25 cellular contexts compared by ENCODE assay signal in genomic region chr1:160112370-160112769, GRCh38. TPM values are rescaled to one million over a fixed set of nuclear protein-coding genes. Genes with fewer than 3 reads are reported as not detected.
DNase-seq lines count a peak whose midpoint lies in the region; ATAC-seq and TF ChIP-seq lines count a peak whose summit lies in the region.
"Had no signal": no experiment of that assay in that cellular context is flagged by ENCODE, and none has a peak within 500 bp of the region (broad histone marks: within the 10 kb centered on the region; RNA-seq: fewer than 3 reads in every experiment).

No MANE protein-coding gene starts in this region.

- peaks cover 70% of the 10 kb centered on the region for H3K4me1 ChIP-seq in BLaER1
- H3K4me1 ChIP-seq in ovary (ENCODE audit: insufficient read depth), result peaks cover 20% of the 10 kb centered on the region

- no peak for TF ChIP-seq POLR2A in ovary (IDR thresholded peaks at IDR 0.05)

- WGBS in ovary, 3 donors, result 42 to 57% (median 51%) methylated on average over 11 of the region's 11 CpGs

- H3K4me2 ChIP-seq in BLaER1, result peak overlapping the region; percentile 70

- H3K9me3 ChIP-seq in BLaER1 (no peaks in the 10 kb centered on the region), ovary (no peaks in the 10 kb centered on the region)
- H3K9me3 ChIP-seq: vagina had no signal

- no peaks in the 10 kb centered on the region for H3K27me3 ChIP-seq in BLaER1
- no peaks in the 10 kb centered on the region for H3K27me3 ChIP-seq in ovary
- H3K27me3 ChIP-seq: vagina had no signal

- no peaks in the 10 kb centered on the region for H4K20me1 ChIP-seq in BLaER1

- intact Hi-C loops in ovary (cut with DNase I), result loop anchor here in 1 of 4 donors (10.0 kb wide), 1 partner anchor 82 kb away; the partner anchor contains the start of gene CASQ1

- ATAC-seq in GM18517 (IDR thresholded peaks at IDR 0.05; ENCODE audit: unreplicated experiment), result no peak
- ATAC-seq in HG02938 (IDR thresholded peaks at IDR 0.05; ENCODE audit: unreplicated experiment), result no peak
- ATAC-seq: activated T-helper 17 cell treated with anti-CD3 and anti-CD28 coated beads, Interleukin-2, amount 50 U/mL, for 72 hours; CD8-positive, alpha-beta T cell; SK-N-SH treated with all-trans-retinoic acid at 6 μM for 48 hours had no signal

- H3K4me3 ChIP-seq in BLaER1 (no peak overlapping the region), fibroblast of mammary gland (ENCODE audit: control insufficient read depth, low read depth, low read length) (no peak overlapping the region), ovary (no peak overlapping the region)
- H3K4me3 ChIP-seq: vagina had no signal

- H3K36me3 ChIP-seq in BLaER1 (no peaks in the 10 kb centered on the region), ovary (no peaks in the 10 kb centered on the region)
- H3K36me3 ChIP-seq: brain microvascular endothelial cell, vagina had no signal

- DNase-seq in NCI-H2171 treated with DMSO at 0.1 percent for 48 hours (lab: John Stamatoyannopoulos, UW), result peak; percentile 52
- DNase-seq in fibroblast of mammary gland (ENCODE audit: low read depth), result peak; percentile 26
- DNase-seq in ovary, result peak; percentile 42 to 77 (median 48)
- DNase-seq in activated naive CD4-positive, alpha-beta T cell treated with anti-CD3 and anti-CD28 coated beads, Interleukin-2, amount 50 U/mL, for 16 hours, result no peak
- DNase-seq: activated CD8-positive, alpha-beta memory T cell treated with anti-CD3 and anti-CD28 coated beads, Interleukin-2, amount 50 U/mL, for 4 hours; brain microvascular endothelial cell; CD8-positive, alpha-beta T cell; cortex of kidney; DMS153; H9; NCI-H1105 treated with DMSO at 0.1 percent for 48 hours; NCI-H2081; NCI-H510A; RPMI8226; stimulated activated CD4-positive, alpha-beta T cell treated with anti-CD3 and anti-CD28 coated beads, Interleukin-12 subunit alpha, Interleukin-12 subunit beta, amount 100 ng/mL, for 4 hours; stimulated activated CD4-positive, alpha-beta T cell treated with anti-CD3 and anti-CD28 coated beads, Interleukin-4, amount 100 ng/mL, for 4 hours had no signal

- H3K27ac ChIP-seq in BLaER1 (peak overlapping the region; percentile 56; the same call in 1 of the 2 replicates), ovary (peak overlapping the region in 1 of 2 donors; percentile 55)
- H3K27ac ChIP-seq: brain microvascular endothelial cell, HL-60, vagina had no signal

- no peak for TF ChIP-seq EP300 in ovary (IDR thresholded peaks at IDR 0.05)

- no peak overlapping the region for H3K9ac ChIP-seq in BLaER1

- no peak for TF ChIP-seq CTCF in fibroblast of mammary gland (conservative IDR thresholded peaks at IDR 0.05; ENCODE audit: control insufficient read depth, insufficient read depth, low read depth, low read length)
- no peak for TF ChIP-seq CTCF in ovary (IDR thresholded peaks at IDR 0.05)

RNA-seq across cellular contexts. Expression of gene ATP1A2, which starts 3.2 kb away (rescaled TPM):
- 10 to 100 TPM in 4 of 7 donors, 1 to 10 TPM in 3; 3.0 to 34.0 (median 15.0) TPM for total RNA-seq in ovary
- 10 to 100 TPM; 10.4 to 38.6 TPM for polyA plus RNA-seq in ovary
- total RNA-seq: activated T-helper 17 cell treated with anti-CD3 and anti-CD28 coated beads, Interleukin-2, amount 50 U/mL, for 72 hours; CD8-positive, alpha-beta T cell had no signal

RNA-seq across cellular contexts. Expression of gene IGSF8, which starts 14.0 kb away (rescaled TPM):
- 10 to 100 TPM; 24.2 to 45.6 (median 34.2) TPM for total RNA-seq in ovary
- polyA plus RNA-seq in ovary, result 10 to 100 TPM in 1 of 2 donors, 1 to 10 TPM in 1; 7.3 to 36.7 TPM

RNA-seq across cellular contexts. Expression of gene KCNJ9, which starts 31.0 kb away (rescaled TPM):
- not detected for total RNA-seq in ovary
- under 1 TPM in 1 of 2 donors, not detected in 1; 0.01 TPM for polyA plus RNA-seq in ovary
- total RNA-seq: CD8-positive, alpha-beta T cell; renal cortical epithelial cell; vagina had no signal

RNA-seq across cellular contexts. Expression of gene ATP1A4, which starts 39.0 kb away (rescaled TPM):
- total RNA-seq in ovary, result under 1 TPM in 1 of 7 donors, not detected in 6; 0.22 TPM
- polyA plus RNA-seq in ovary, result under 1 TPM in 1 of 2 donors, not detected in 1; 0.37 TPM
- total RNA-seq: CD8-positive, alpha-beta T cell; renal cortical epithelial cell; vagina had no signal

RNA-seq across cellular contexts. Expression of gene KCNJ10, which starts 42.4 kb away (rescaled TPM):
- under 1 TPM in 2 of 7 donors, not detected in 5; 0.15 to 0.18 TPM for total RNA-seq in ovary
- under 1 TPM; 0.02 to 0.28 TPM for polyA plus RNA-seq in ovary
- total RNA-seq: activated T-helper 17 cell treated with anti-CD3 and anti-CD28 coated beads, Interleukin-2, amount 50 U/mL, for 72 hours; CD8-positive, alpha-beta T cell; lower leg skin; vagina had no signal
